In genomic region chr12:114684098-114684869, GRCh38 we compare ENCODE assay signal across 1 cellular context.
TF ChIP-seq lines count a peak whose summit lies in the region.

TSS of gene TBX3 (minus strand) at chr12:114684175. CDS start at chr12:114683200, 975 bp downstream.

TF ChIP-seq in HepG2, 621 proteins besides CTCF, POLR2A, EP300 and RAD21 (continued from another document and continues in another):
- TF ChIP-seq REST (IDR thresholded peaks at IDR 0.05; ENCODE audit: borderline replicate concordance in 1 of 2, low read depth in 1 of 2, low read length in 2 of 2) (no peak; a peak in 1 of 4 replicates), ELF4 (CRISPR knock-in tag; IDR thresholded peaks at IDR 0.05; ENCODE audit: borderline replicate concordance) (peak; percentile 6; the same call in 1 of the 2 replicates), PHF21A (CRISPR knock-in tag; IDR thresholded peaks at IDR 0.05) (peak; percentile 79), ZNF543 (CRISPR knock-in tag; IDR thresholded peaks at IDR 0.05) (no peak), GTF2F1 (IDR thresholded peaks at IDR 0.05; ENCODE audit: low read length) (peak; percentile 61), ZBTB7B (CRISPR knock-in tag; IDR thresholded peaks at IDR 0.05) (peak; percentile 60), E2F5 (CRISPR knock-in tag; conservative IDR thresholded peaks at IDR 0.05) (no peak; the same call in 1 of the 2 replicates), KDM5B (CRISPR knock-in tag; IDR thresholded peaks at IDR 0.05; ENCODE audit: borderline replicate concordance) (no peak; the same call in 1 of the 2 replicates), SATB2 (CRISPR knock-in tag; IDR thresholded peaks at IDR 0.05) (no peak; the same call in 1 of the 2 replicates), TFDP2 (CRISPR knock-in tag; IDR thresholded peaks at IDR 0.05) (peak; percentile 73), SMAD9 (CRISPR knock-in tag; IDR thresholded peaks at IDR 0.05) (0 out of 2 replicates have a peak, but pooled peaks have one; percentile 54), ZNF501 (CRISPR knock-in tag; IDR thresholded peaks at IDR 0.05) (peak; percentile 35), ZMYM2 (CRISPR knock-in tag; IDR thresholded peaks at IDR 0.05) (no peak), ZNF570 (CRISPR knock-in tag; IDR thresholded peaks at IDR 0.05; ENCODE audit: borderline replicate concordance) (0 out of 2 replicates have a peak, but pooled peaks have one; percentile 53), PCBP1 (IDR thresholded peaks at IDR 0.05; ENCODE audit: borderline replicate concordance, low read depth, low read length) (0 out of 2 replicates have a peak, but pooled peaks have one; percentile 86), EHMT2 (IDR thresholded peaks at IDR 0.05; ENCODE audit: borderline replicate concordance, low read depth, low read length) (no peak), ZNF768 (CRISPR knock-in tag; IDR thresholded peaks at IDR 0.05) (peak; percentile 2; the same call in 1 of the 2 replicates), ZMYM4 (CRISPR knock-in tag; IDR thresholded peaks at IDR 0.05) (peak; percentile 86), THYN1 (CRISPR knock-in tag; IDR thresholded peaks at IDR 0.05; ENCODE audit: borderline replicate concordance, low read depth) (no peak), ZNF24 (IDR thresholded peaks at IDR 0.05) (no peak), SP140L (CRISPR knock-in tag; IDR thresholded peaks at IDR 0.05; ENCODE audit: borderline replicate concordance) (0 out of 2 replicates have a peak, but pooled peaks have one; percentile 16), CBFB (CRISPR knock-in tag; IDR thresholded peaks at IDR 0.05) (0 out of 2 replicates have a peak, but pooled peaks have one; percentile 43), U2AF1 (optimal IDR thresholded peaks at IDR 0.05; ENCODE audit: low read depth, low read length) (no peak), YEATS4 (CRISPR knock-in tag; IDR thresholded peaks at IDR 0.05; ENCODE audit: borderline replicate concordance) (peak; percentile 18; the same call in 1 of the 2 replicates), KDM1A (CRISPR knock-in tag; IDR thresholded peaks at IDR 0.05) (peak; percentile 36; the same call in 1 of the 2 replicates), ZBTB20 (CRISPR knock-in tag; IDR thresholded peaks at IDR 0.05; ENCODE audit: borderline replicate concordance, low read depth) (no peak; the same call in 1 of the 2 replicates), ZNF720 (CRISPR knock-in tag; IDR thresholded peaks at IDR 0.05) (no peak), NFIB (CRISPR knock-in tag; IDR thresholded peaks at IDR 0.05; ENCODE audit: borderline replicate concordance) (no peak), STAT5B (CRISPR knock-in tag; IDR thresholded peaks at IDR 0.05) (0 out of 2 replicates have a peak, but pooled peaks have one; percentile 29), PCBP2 (optimal IDR thresholded peaks at IDR 0.05; ENCODE audit: low read depth, low read length, poor library complexity, severe bottlenecking) (peak; percentile 58), ZNF484 (CRISPR knock-in tag; IDR thresholded peaks at IDR 0.05; ENCODE audit: borderline replicate concordance, low read depth) (0 out of 2 replicates have a peak, but pooled peaks have one; percentile 61), ZFY (CRISPR knock-in tag; IDR thresholded peaks at IDR 0.05) (0 out of 2 replicates have a peak, but pooled peaks have one; percentile 24), ZNF414 (CRISPR knock-in tag; IDR thresholded peaks at IDR 0.05) (peak; percentile 95), ZNF432 (CRISPR knock-in tag; IDR thresholded peaks at IDR 0.05; ENCODE audit: borderline replicate concordance) (no peak), CHCHD3 (CRISPR knock-in tag; IDR thresholded peaks at IDR 0.05) (no peak), SETDB1 (CRISPR knock-in tag; IDR thresholded peaks at IDR 0.05; ENCODE audit: borderline replicate concordance) (no peak), MLX (CRISPR knock-in tag; IDR thresholded peaks at IDR 0.05) (no peak), ZKSCAN5 (CRISPR knock-in tag; IDR thresholded peaks at IDR 0.05) (no peak), CAMTA2 (CRISPR knock-in tag; IDR thresholded peaks at IDR 0.05; ENCODE audit: borderline replicate concordance) (peak; percentile 82; the same call in 1 of the 2 replicates), ISL2 (CRISPR knock-in tag; IDR thresholded peaks at IDR 0.05) (peak; percentile 82), TBL1XR1 (IDR thresholded peaks at IDR 0.05; ENCODE audit: borderline replicate concordance, low read length, partially characterized antibody) (peak; percentile 31), ZNF839 (CRISPR knock-in tag; IDR thresholded peaks at IDR 0.05; ENCODE audit: borderline replicate concordance) (peak; percentile 70; the same call in 1 of the 2 replicates), ZNF580 (CRISPR knock-in tag; IDR thresholded peaks at IDR 0.05; ENCODE audit: borderline replicate concordance, low read depth) (0 out of 2 replicates have a peak, but pooled peaks have one; percentile 15), TCF7L2 (IDR thresholded peaks at IDR 0.05; ENCODE audit: low read depth, low read length) (no peak), ZMYM3 (CRISPR knock-in tag; IDR thresholded peaks at IDR 0.05) (peak; percentile 44; the same call in 1 of the 2 replicates), ZNF441 (CRISPR knock-in tag; IDR thresholded peaks at IDR 0.05; ENCODE audit: borderline replicate concordance) (peak; percentile 82; the same call in 1 of the 2 replicates), NR1H2 (CRISPR knock-in tag; IDR thresholded peaks at IDR 0.05; ENCODE audit: borderline replicate concordance, low read depth) (no peak), ZNF784 (CRISPR knock-in tag; IDR thresholded peaks at IDR 0.05; ENCODE audit: borderline replicate concordance) (0 out of 2 replicates have a peak, but pooled peaks have one; percentile 69), POGK (CRISPR knock-in tag; conservative IDR thresholded peaks at IDR 0.05) (0 out of 2 replicates have a peak, but pooled peaks have one; percentile 17), ZGPAT (CRISPR knock-in tag; IDR thresholded peaks at IDR 0.05) (peak; percentile 80; the same call in 1 of the 2 replicates), FOXM1 (CRISPR knock-in tag; IDR thresholded peaks at IDR 0.05) (peak; percentile 70; the same call in 1 of the 2 replicates), SCMH1 (CRISPR knock-in tag; IDR thresholded peaks at IDR 0.05; ENCODE audit: borderline replicate concordance) (no peak), LCORL (IDR thresholded peaks at IDR 0.05) (no peak), LCORL (CRISPR knock-in tag; IDR thresholded peaks at IDR 0.05) (peak; percentile 77), TARDBP (CRISPR knock-in tag; IDR thresholded peaks at IDR 0.05) (peak; percentile 89), NFYC (CRISPR knock-in tag; IDR thresholded peaks at IDR 0.05) (peak; percentile 80), ZNF674 (CRISPR knock-in tag; IDR thresholded peaks at IDR 0.05; ENCODE audit: low read depth) (no peak), ZNF788 (CRISPR knock-in tag; IDR thresholded peaks at IDR 0.05; ENCODE audit: borderline replicate concordance) (peak; percentile 91), SMAD1 (CRISPR knock-in tag; IDR thresholded peaks at IDR 0.05; ENCODE audit: borderline replicate concordance, low read depth) (0 out of 2 replicates have a peak, but pooled peaks have one; percentile 22), ZNF557 (CRISPR knock-in tag; IDR thresholded peaks at IDR 0.05) (0 out of 2 replicates have a peak, but pooled peaks have one; percentile 17), TFDP1 (CRISPR knock-in tag; IDR thresholded peaks at IDR 0.05; ENCODE audit: borderline replicate concordance) (peak; percentile 41; the same call in 1 of the 2 replicates)
